Comparison of ENCODE assay signal across 11 cellular contexts in the genomic region with DNA sequence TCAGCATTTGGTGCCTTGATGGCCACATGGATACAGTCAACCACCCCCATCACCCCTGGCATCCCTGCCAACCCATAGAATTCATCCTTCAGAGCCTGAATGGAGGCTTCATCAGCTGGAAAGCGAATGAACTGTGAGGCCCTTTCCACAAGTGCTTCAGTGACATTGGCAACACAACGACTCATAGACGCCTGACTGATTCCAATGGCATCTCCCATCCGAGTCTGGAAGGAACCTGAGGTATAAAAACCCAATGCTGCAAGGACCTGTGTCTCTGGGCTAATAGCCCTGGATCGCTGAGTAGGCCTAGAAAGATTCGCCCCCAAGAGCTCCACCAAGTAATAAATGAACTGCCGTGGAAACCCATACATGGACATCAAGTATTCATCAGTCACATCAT. TPM values are rescaled to one million over a fixed set of nuclear protein-coding genes. Genes with fewer than 3 reads are reported as not detected.
DNase-seq lines count a peak whose midpoint lies in the region; ATAC-seq and TF ChIP-seq lines count a peak whose summit lies in the region.
"Had no signal": no experiment of that assay in that cellular context is flagged by ENCODE, and none has a peak within 500 bp of the region (broad histone marks: within the 10 kb centered on the region; RNA-seq: fewer than 3 reads in every experiment).

No MANE protein-coding gene starts in this region.

- CTCF ChIA-PET in activated CD4-positive, alpha-beta memory T cell treated with anti-CD3 and anti-CD28 coated beads, Interleukin-2, amount 10 ng/mL, durations not matched to agents 7 days and 5 days (lab: Charles Lee): interaction anchor here (1.1 to 4.4 kb wide), 4 partner anchors 12 to 126 kb away, joined by 3 to 24 read pairs (median 4); no protein-coding TSS in a partner anchor

- H3F3A ChIP-seq in GM23338 (replicated peaks; ENCODE audit: low read depth): peaks cover 15% of the 10 kb centered on the region; the same call in 1 of the 2 replicates

- POLR2A ChIA-PET in activated CD4-positive, alpha-beta memory T cell treated with anti-CD3 and anti-CD28 coated beads, Interleukin-2, amount 10 ng/mL, durations not matched to agents 7 days and 5 days (lab: Charles Lee): interaction anchor here (0.7 to 5.3 kb wide), 8 partner anchors 8 to 85 kb away, joined by 3 to 43 read pairs (median 8); a partner anchor contains a TSS

- H3K9me3 Mint-ChIP-seq in GM23338 (no peaks in the 10 kb centered on the region), memory B cell (no peaks in the 10 kb centered on the region)
- H3K9me3 Mint-ChIP-seq in activated CD4-positive, alpha-beta memory T cell treated with anti-CD3 and anti-CD28 coated beads, Interleukin-2, amount 10 ng/mL, durations not matched to agents 7 days and 5 days: no peaks in the 10 kb centered on the region

- H3K4me2 ChIP-seq in BLaER1 (peak overlapping the region; percentile 87; the same call in 1 of the 2 replicates), GM23338 (no peak overlapping the region; the same call in 1 of the 2 replicates)

- H3K27ac ChIP-seq in BLaER1 (no peak overlapping the region), GM23338 (ENCODE audit: low read depth) (no peak overlapping the region)

- H3K27me3 Mint-ChIP-seq in GM23338 (ENCODE audit: insufficient read depth, low read depth, poor library complexity) (peaks cover 6% of the 10 kb centered on the region), memory B cell (no peaks in the 10 kb centered on the region)
- no peaks in the 10 kb centered on the region for H3K27me3 Mint-ChIP-seq in activated CD4-positive, alpha-beta memory T cell treated with anti-CD3 and anti-CD28 coated beads, Interleukin-2, amount 10 ng/mL, durations not matched to agents 7 days and 5 days

- H3K4me1 ChIP-seq in BLaER1: peaks cover 20% of the 10 kb centered on the region
- H3K4me1 ChIP-seq in GM23338 (ENCODE audit: insufficient read depth): peaks cover 11% of the 10 kb centered on the region

- H3K4me3 Mint-ChIP-seq in GM23338: peak overlapping the region; percentile 93
- peak overlapping the region; percentile 90 for H3K4me3 Mint-ChIP-seq in activated CD4-positive, alpha-beta memory T cell treated with anti-CD3 and anti-CD28 coated beads, Interleukin-2, amount 10 ng/mL, durations not matched to agents 7 days and 5 days
- H3K4me3 Mint-ChIP-seq in memory B cell: no peak overlapping the region

- H3K9me2 ChIP-seq in GM23338 (ENCODE audit: insufficient read depth): no peaks in the 10 kb centered on the region

- H2AFZ ChIP-seq in GM23338: no peak overlapping the region

- no peak overlapping the region for H3K9ac ChIP-seq in BLaER1

- no peak for DNase-seq in GM23338 (ENCODE audit: low spot score)
- DNase-seq in activated CD4-positive, alpha-beta memory T cell treated with anti-CD3 and anti-CD28 coated beads, Interleukin-2, amount 10 ng/mL, durations not matched to agents 7 days and 5 days: no peak
- no peak for DNase-seq in memory B cell (ENCODE audit: low spot score in 2 of 2)
- DNase-seq in AG20443 (ENCODE audit: low spot score): no peak
- DNase-seq in NCI-H2196 treated with DMSO at 0.1 percent for 48 hours (lab: John Stamatoyannopoulos, UW; ENCODE audit: unreplicated experiment): no peak
- no peak for DNase-seq in Right ventricle myocardium inferior (ENCODE audit: missing footprints)
- DNase-seq in activated effector memory CD4-positive, alpha-beta T cell treated with anti-CD3 and anti-CD28 coated beads, Interleukin-2, amount 50 U/mL, for 16 hours: no peak
- DNase-seq: dermis blood vessel endothelial cell, KG1, spleen had no signal

- intact Hi-C loops in Right ventricle myocardium inferior (cut with DNase I): loop anchor here (5.0 to 10.0 kb wide), 2 partner anchors 79 to 97 kb away; no protein-coding TSS in a partner anchor

- H3K27ac Mint-ChIP-seq in GM23338: no peak overlapping the region
- H3K27ac Mint-ChIP-seq in activated CD4-positive, alpha-beta memory T cell treated with anti-CD3 and anti-CD28 coated beads, Interleukin-2, amount 10 ng/mL, durations not matched to agents 7 days and 5 days: no peak overlapping the region
- peak overlapping the region; percentile 100 for H3K27ac Mint-ChIP-seq in memory B cell

- TF ChIP-seq CTCF in GM23338 (conservative IDR thresholded peaks at IDR 0.05; ENCODE audit: low read depth in 2 of 2): no peak

- H3K4me3 ChIP-seq in BLaER1 (no peak overlapping the region; the same call in 1 of the 2 replicates), GM23338 (no peak overlapping the region)

- H3K4me1 Mint-ChIP-seq in GM23338 (peaks cover 15% of the 10 kb centered on the region), memory B cell (peaks cover 17% of the 10 kb centered on the region)
- peaks cover 46% of the 10 kb centered on the region for H3K4me1 Mint-ChIP-seq in activated CD4-positive, alpha-beta memory T cell treated with anti-CD3 and anti-CD28 coated beads, Interleukin-2, amount 10 ng/mL, durations not matched to agents 7 days and 5 days

- H3K79me2 ChIP-seq in GM23338 (replicated peaks; ENCODE audit: insufficient read depth): peaks cover 31% of the 10 kb centered on the region

- H3K36me3 Mint-ChIP-seq in GM23338 (ENCODE audit: low read depth) (peaks cover 3% of the 10 kb centered on the region; the same call in 2 of the 3 replicates), memory B cell (peaks cover 3% of the 10 kb centered on the region)
- H3K36me3 Mint-ChIP-seq in activated CD4-positive, alpha-beta memory T cell treated with anti-CD3 and anti-CD28 coated beads, Interleukin-2, amount 10 ng/mL, durations not matched to agents 7 days and 5 days (ENCODE audit: low read depth): peaks cover 12% of the 10 kb centered on the region

- no peak for ATAC-seq in GM23338
- no peak for ATAC-seq in memory B cell (ENCODE audit: low read depth)
- ATAC-seq in Right ventricle myocardium inferior: no peak

- H3K36me3 ChIP-seq in BLaER1: peaks cover 9% of the 10 kb centered on the region
- 0 out of 2 replicates have a peak, but pooled peaks cover under 1% of the 10 kb centered on the region for H3K36me3 ChIP-seq in GM23338 (ENCODE audit: insufficient read depth)

- no peaks in the 10 kb centered on the region for H3K27me3 ChIP-seq in BLaER1
- no peaks in the 10 kb centered on the region for H3K27me3 ChIP-seq in GM23338 (ENCODE audit: insufficient read depth)
- H3K27me3 ChIP-seq: spleen had no signal

- H4K20me1 ChIP-seq in BLaER1 (peaks cover 26% of the 10 kb centered on the region; the same call in 1 of the 2 replicates), GM23338 (replicated peaks; ENCODE audit: insufficient read depth) (no peaks in the 10 kb centered on the region)

- no peaks in the 10 kb centered on the region for H3K9me3 ChIP-seq in BLaER1
- H3K9me3 ChIP-seq: spleen had no signal

TF ChIP-seq in GM23338, 12 proteins besides CTCF, POLR2A, EP300 and RAD21 (continues in another document):
- no peak for TF ChIP-seq POLR2AphosphoS5 (IDR thresholded peaks at IDR 0.05; ENCODE audit: low read depth)

RNA-seq across cellular contexts. Expression of a gene that starts 1.3 kb away (rescaled TPM):
- 4.9 and 6.5 TPM in 2 replicates for total RNA-seq in GM23338 (2014; rRNA removed; shearing (Covaris generic))
- 4.2 TPM in 2 replicates for polyA plus RNA-seq in GM23338 (2016; fragmentation: Nextera tagmentation; extraction: Ambion mirVana)
- total RNA-seq in activated CD4-positive, alpha-beta memory T cell treated with anti-CD3 and anti-CD28 coated beads, Interleukin-2, amount 10 ng/mL, durations not matched to agents 7 days and 5 days: 1 to 10 TPM; 5.6 to 7.3 TPM
- total RNA-seq in Right ventricle myocardium inferior: 3.5 TPM

RNA-seq across cellular contexts. Expression of a gene that starts 1.6 kb away (rescaled TPM):
- 71.1 and 71.4 TPM in 2 replicates for total RNA-seq in GM23338 (2014; rRNA removed; shearing (Covaris generic))
- polyA plus RNA-seq in GM23338 (2016; fragmentation: Nextera tagmentation; extraction: Ambion mirVana): 32.3 and 32.9 TPM in 2 replicates
- 10 to 100 TPM; 70.4 to 72.1 TPM for total RNA-seq in activated CD4-positive, alpha-beta memory T cell treated with anti-CD3 and anti-CD28 coated beads, Interleukin-2, amount 10 ng/mL, durations not matched to agents 7 days and 5 days
- total RNA-seq in Right ventricle myocardium inferior: 39.4 TPM

RNA-seq across cellular contexts. Expression of a gene that starts 21.9 kb away (rescaled TPM):
- total RNA-seq in GM23338 (2014; rRNA removed; shearing (Covaris generic)): 34.8 and 42.2 TPM in 2 replicates
- polyA plus RNA-seq in GM23338 (2016; fragmentation: Nextera tagmentation; extraction: Ambion mirVana): 8.3 and 8.9 TPM in 2 replicates
- 10 to 100 TPM; 34.6 to 35.5 TPM for total RNA-seq in activated CD4-positive, alpha-beta memory T cell treated with anti-CD3 and anti-CD28 coated beads, Interleukin-2, amount 10 ng/mL, durations not matched to agents 7 days and 5 days
- total RNA-seq in Right ventricle myocardium inferior: 14.8 TPM
